ENCODE assay signal across 8 cellular contexts in the genomic region with DNA sequence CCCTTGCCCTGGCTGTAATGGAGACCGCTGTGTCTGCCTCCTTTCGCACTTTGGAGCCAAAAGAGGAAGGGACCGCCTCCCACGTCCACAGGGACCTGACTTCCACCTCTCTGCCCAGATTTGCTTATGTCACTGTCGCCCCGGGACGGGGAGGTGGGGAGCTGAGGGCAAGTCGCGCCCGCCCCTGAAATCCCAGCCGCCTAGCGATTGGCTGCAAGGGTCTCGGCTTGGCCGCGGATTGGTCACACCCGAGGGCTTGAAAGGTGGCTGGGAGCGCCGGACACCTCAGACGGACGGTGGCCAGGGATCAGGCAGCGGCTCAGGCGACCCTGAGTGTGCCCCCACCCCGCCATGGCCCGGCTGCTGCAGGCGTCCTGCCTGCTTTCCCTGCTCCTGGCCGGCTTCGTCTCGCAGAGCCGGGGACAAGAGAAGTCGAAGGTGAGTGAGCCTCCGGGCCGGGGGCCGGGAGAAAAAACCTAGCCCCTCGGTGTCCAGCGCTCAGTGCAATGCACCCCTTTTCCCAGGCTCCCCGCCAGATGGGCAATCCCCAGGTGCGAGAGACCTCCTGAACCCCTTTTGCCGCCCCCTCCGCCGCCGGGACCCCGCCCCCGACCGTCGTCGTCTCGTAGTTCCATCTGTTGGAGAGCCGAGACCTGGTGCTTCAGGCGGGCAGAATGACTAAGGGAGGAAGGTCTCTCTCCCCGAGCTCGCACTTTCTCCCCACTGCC. TPM values are rescaled to one million over a fixed set of nuclear protein-coding genes. Genes with fewer than 3 reads are reported as not detected.
A peak's percentile ranks its signal among the peaks of the same experiment; 100 is the strongest.
DNase-seq lines count a peak whose midpoint lies in the region; ATAC-seq and TF ChIP-seq lines count a peak whose summit lies in the region.

A gene with protein sequence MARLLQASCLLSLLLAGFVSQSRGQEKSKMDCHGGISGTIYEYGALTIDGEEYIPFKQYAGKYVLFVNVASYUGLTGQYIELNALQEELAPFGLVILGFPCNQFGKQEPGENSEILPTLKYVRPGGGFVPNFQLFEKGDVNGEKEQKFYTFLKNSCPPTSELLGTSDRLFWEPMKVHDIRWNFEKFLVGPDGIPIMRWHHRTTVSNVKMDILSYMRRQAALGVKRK (plus strand): TSS at position 288 of the 728 bp plus-strand sequence. CDS start 64 bp downstream, at position 352.

- peak within 1 kb of the TSS; percentile 60 for H3K4me3 Mint-ChIP-seq in activated T-cell treated with anti-CD3 and anti-CD28 coated beads, Interleukin-2, amount 50 U/mL, for 4 hours

- peak within 1 kb of the TSS; percentile 75 to 85 for H3K27ac ChIP-seq in testis

- no peaks in the 10 kb centered on the region for H3K27me3 Mint-ChIP-seq in activated T-cell treated with anti-CD3 and anti-CD28 coated beads, Interleukin-2, amount 50 U/mL, for 4 hours (ENCODE audit: low read depth)

- no peaks in the 10 kb centered on the region for H3K9me3 ChIP-seq in mucosa of stomach (ENCODE audit: control insufficient read depth, low read length)
- H3K9me3 ChIP-seq in testis, result no peaks in the 10 kb centered on the region

- peaks cover 21% of the 10 kb centered on the region for H3K4me1 Mint-ChIP-seq in activated T-cell treated with anti-CD3 and anti-CD28 coated beads, Interleukin-2, amount 50 U/mL, for 4 hours (ENCODE audit: low read depth)

- H3K36me3 ChIP-seq in mucosa of stomach (ENCODE audit: control insufficient read depth, insufficient read depth, low read length) (no peaks in the 10 kb centered on the region), testis (ENCODE audit: low read depth, missing control alignments) (no peaks in the 10 kb centered on the region)

- no peaks in the 10 kb centered on the region for H3K9me3 Mint-ChIP-seq in activated T-cell treated with anti-CD3 and anti-CD28 coated beads, Interleukin-2, amount 50 U/mL, for 4 hours

- DNase-seq in EH (ENCODE audit: low read depth) (peak; percentile 64), NCI-H1105 (lab: John Stamatoyannopoulos, UW) (peak; percentile 9), fibroblast of gingiva (ENCODE audit: low read depth) (peak; percentile 47), testis (peak; percentile 95), T-helper 9 cell (no peak)
- DNase-seq in activated T-cell treated with anti-CD3 and anti-CD28 coated beads, Interleukin-2, amount 50 U/mL, for 4 hours, result peak; percentile 20

- H3K27me3 ChIP-seq in mucosa of stomach (ENCODE audit: control insufficient read depth, insufficient read depth, low read length), result no peaks in the 10 kb centered on the region
- no peaks in the 10 kb centered on the region for H3K27me3 ChIP-seq in testis

- intact Hi-C loops in testis (cut with DNase I; ENCODE audit: low total_unique reads), result no loop called here

- ATAC-seq in GM21786 (IDR thresholded peaks at IDR 0.05; ENCODE audit: unreplicated experiment), result peak; percentile 70
- peak; percentile 56 to 67 for ATAC-seq in activated T-cell treated with anti-CD3 and anti-CD28 coated beads, Interleukin-2, amount 50 U/mL, for 4 hours

- no peak for TF ChIP-seq CTCF in testis (IDR thresholded peaks at IDR 0.05)

- 4 to 21% methylated on average over 4 to 51 of the region's 51 CpGs for WGBS in testis, 2 donors

- peak within 1 kb of the TSS; percentile 67 for H3K9ac ChIP-seq in mucosa of stomach (ENCODE audit: low read length)

- peak within 1 kb of the TSS; percentile 49 for H3K4me3 ChIP-seq in mucosa of stomach (ENCODE audit: low read length)
- H3K4me3 ChIP-seq in testis, result peak within 1 kb of the TSS; percentile 70 to 76

- H3K4me1 ChIP-seq in mucosa of stomach (ENCODE audit: control insufficient read depth, insufficient read depth, low read length), result peaks cover 36% of the 10 kb centered on the region
- H3K4me1 ChIP-seq in testis, result peaks cover 41% of the 10 kb centered on the region

- TF ChIP-seq POLR2A in testis (IDR thresholded peaks at IDR 0.05), result peak; percentile 41

- H3K36me3 Mint-ChIP-seq in activated T-cell treated with anti-CD3 and anti-CD28 coated beads, Interleukin-2, amount 50 U/mL, for 4 hours (ENCODE audit: insufficient read depth), result peaks cover 3% of the 10 kb centered on the region

RNA-seq across cellular contexts. Expression of the gene that starts here (rescaled TPM):
- total RNA-seq in activated T-cell treated with anti-CD3 and anti-CD28 coated beads, Interleukin-2, amount 50 U/mL, for 4 hours, result 1 to 10 TPM in 2 of 3 donors, under 1 TPM in 1; 0.47 to 1.1 (median 1.0) TPM
- total RNA-seq in testis, result 100 to 1,000 TPM; 216 to 224 TPM
- 119 TPM for polyA plus RNA-seq in testis (ENCODE audit: insufficient read depth, low read depth, low replicate concordance)

Comparison
In these comparisons a context has a peak if more than half of its experiments do, and no peak if none do; other contexts are left out.
1. RNA of the gene that starts here (total RNA-seq): 216 to 224 TPM in testis; 0.47 to 1.1 TPM in activated T-cell treated with anti-CD3 and anti-CD28 coated beads, Interleukin-2, amount 50 U/mL, for 4 hours; every median in the first group is over 100 times any median in the second.